8 cellular contexts compared by ENCODE assay signal in the genomic region with DNA sequence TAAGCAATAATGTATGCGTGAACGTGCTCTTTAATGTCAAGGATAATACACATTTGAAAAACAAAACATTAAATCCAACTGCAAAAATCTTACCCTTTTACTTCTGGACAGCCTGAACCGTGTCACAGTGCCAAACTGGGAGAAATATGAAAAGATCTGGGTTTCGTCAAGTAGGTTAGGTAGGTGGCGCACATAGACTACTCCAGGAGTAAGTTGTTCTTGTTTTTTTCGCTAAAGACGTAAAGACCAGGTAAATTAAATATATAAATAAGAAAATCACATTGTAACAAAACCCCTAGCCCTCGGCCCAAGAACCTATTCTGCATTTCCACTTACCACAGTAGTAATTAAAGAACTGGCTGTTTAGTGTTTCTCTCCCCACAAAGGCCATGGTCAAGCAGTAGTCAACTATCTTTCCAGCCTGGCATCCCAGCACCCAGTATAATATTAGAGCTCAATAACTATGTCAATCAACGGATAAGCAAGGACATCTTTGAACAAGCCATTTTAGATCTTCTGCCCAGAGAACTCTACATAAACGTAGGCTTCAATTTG. TPM values are rescaled to one million over a fixed set of nuclear protein-coding genes. Genes with fewer than 3 reads are reported as not detected.
DNase-seq lines count a peak whose midpoint lies in the region; ATAC-seq, FAIRE-seq and TF ChIP-seq lines count a peak whose summit lies in the region.

No MANE protein-coding gene starts in this region.

- no peak overlapping the region for H4K8ac ChIP-seq in mesenchymal stem cell (ENCODE audit: low read length)

- TF ChIP-seq CTCF in DOHH2 (IDR thresholded peaks at IDR 0.05; ENCODE audit: low read depth, low read length, poor library complexity, severe bottlenecking) = peak; percentile 39
- peak in 1 of 3 experiments; percentile 51; a peak in 2 of 6 replicates for TF ChIP-seq CTCF in K562 (IDR thresholded peaks at IDR 0.05 in 2 of 3, conservative IDR thresholded peaks at IDR 0.05 in 1 of 3; ENCODE audit: insufficient read depth in 2 of 3, low read depth in 1 of 3, low read length in 3 of 3)

- no peak overlapping the region for H3K23ac ChIP-seq in mesenchymal stem cell (ENCODE audit: low read length in 2 of 2)

- H3K4me3 ChIP-seq in DOHH2 (ENCODE audit: low read length) (peak overlapping the region; percentile 80), K562 (peak overlapping the region; percentile 92), mesenchymal stem cell (ENCODE audit: insufficient read depth in 1 of 2, low read depth in 1 of 2, low read length in 2 of 2) (peak overlapping the region in 1 of 2 experiments; percentile 94)

- peak; percentile 26 for FAIRE-seq in K562 (lab: Jason Lieb, UNC)

- H3K9me2 ChIP-seq in DOHH2 (replicated peaks; ENCODE audit: control insufficient read depth, low read length) = no peaks in the 10 kb centered on the region

- no peak overlapping the region for H4K91ac ChIP-seq in mesenchymal stem cell (ENCODE audit: low read length)

- H2BK12ac ChIP-seq in mesenchymal stem cell (ENCODE audit: low read length in 2 of 2) = no peak overlapping the region

- H3K79me2 ChIP-seq in DOHH2 (ENCODE audit: control insufficient read depth, low read length) = peaks cover 57% of the 10 kb centered on the region
- H3K79me2 ChIP-seq in K562 (ENCODE audit: control insufficient read depth, insufficient read depth, low read length) = peaks cover 45% of the 10 kb centered on the region

- H2AFZ ChIP-seq in K562 (ENCODE audit: low read depth, low read length) = peak overlapping the region; percentile 90; the same call in 1 of the 2 replicates
- no peak overlapping the region for H2AFZ ChIP-seq in mesenchymal stem cell (ENCODE audit: low read depth, low read length)

- no peak overlapping the region for H2BK15ac ChIP-seq in mesenchymal stem cell (ENCODE audit: low read depth, poor library complexity, severe bottlenecking)

- no peak overlapping the region for H2BK120ac ChIP-seq in mesenchymal stem cell (ENCODE audit: low read depth, low read length)

- no peak overlapping the region for H3K4ac ChIP-seq in mesenchymal stem cell (ENCODE audit: low read depth in 1 of 2, low read length in 2 of 2)

- H3K14ac ChIP-seq in mesenchymal stem cell (ENCODE audit: low read length in 2 of 2) = no peak overlapping the region

- no peaks in the 10 kb centered on the region for H3F3A ChIP-seq in DOHH2 (ENCODE audit: control insufficient read depth, insufficient read depth)

- H3K36me3 ChIP-seq in DOHH2 (ENCODE audit: control insufficient read depth, low read length) (peaks cover 58% of the 10 kb centered on the region), K562 (ENCODE audit: control insufficient read depth, insufficient read depth, low read length) (peaks cover 48% of the 10 kb centered on the region), mesenchymal stem cell (ENCODE audit: control insufficient read depth in 1 of 2, insufficient read depth in 2 of 2, low read depth in 1 of 2, low read length in 2 of 2) (peaks cover 22 to 38% of the 10 kb centered on the region in 2 experiments)

- no peaks in the 10 kb centered on the region for H3K9me1 ChIP-seq in K562 (ENCODE audit: control insufficient read depth, insufficient read depth, low read length)

- H3K9me3 ChIP-seq in DOHH2 (ENCODE audit: control insufficient read depth, insufficient read depth, low read length) (no peaks in the 10 kb centered on the region), K562 (replicated peaks; ENCODE audit: control insufficient read depth, insufficient read depth, low read depth, low read length) (no peaks in the 10 kb centered on the region), mesenchymal stem cell (ENCODE audit: control insufficient read depth, low read length) (no peaks in the 10 kb centered on the region)

- 1% methylated on average over 10 of the region's 10 CpGs for WGBS in K562 (ENCODE audit: insufficient coverage, low coverage, missing lambda C conversion rate)
- WGBS in mesenchymal stem cell = 38% methylated on average over 7 of the region's 10 CpGs

- H4K20me1 ChIP-seq in DOHH2 (ENCODE audit: control insufficient read depth, insufficient read depth, low read depth, low read length) (peaks cover 19% of the 10 kb centered on the region), K562 (replicated peaks; ENCODE audit: control insufficient read depth, insufficient read depth, low read length) (0 out of 2 replicates have a peak, but pooled peaks cover 3% of the 10 kb centered on the region)

- peak; percentile 37 for ATAC-seq in K562
- no peak for ATAC-seq in HG02763 (IDR thresholded peaks at IDR 0.05; ENCODE audit: unreplicated experiment)
- ATAC-seq in GM21447 (IDR thresholded peaks at IDR 0.05; ENCODE audit: unreplicated experiment) = no peak
- no peak for ATAC-seq in GM18505 (IDR thresholded peaks at IDR 0.05; ENCODE audit: unreplicated experiment)

- BruUV-seq in K562 (replicated peaks; lab: Mats Ljungman, UMichigan) = no TSS peak

- no peak overlapping the region for H2AK5ac ChIP-seq in mesenchymal stem cell (ENCODE audit: low read length, severe bottlenecking)

- H3K4me1 ChIP-seq in DOHH2 (ENCODE audit: control insufficient read depth, low read length) = peaks cover 19% of the 10 kb centered on the region
- peaks cover 0 to 15% of the 10 kb centered on the region in 2 experiments; a peak in 3 of 5 replicates for H3K4me1 ChIP-seq in K562 (replicated peaks in 1 of 2; ENCODE audit: control insufficient read depth in 2 of 2, insufficient read depth in 2 of 2, low read length in 2 of 2)
- peaks cover 5% of the 10 kb centered on the region for H3K4me1 ChIP-seq in mesenchymal stem cell (ENCODE audit: control insufficient read depth, insufficient read depth, low read depth, low read length)

- peak; percentile 34 to 44; a peak in 3 of 4 replicates for TF ChIP-seq RAD21 in K562 (CRISPR knock-in tag; conservative IDR thresholded peaks at IDR 0.05 in 1 of 2, IDR thresholded peaks at IDR 0.05 in 1 of 2)

- TF ChIP-seq POLR2A in K562 (conservative IDR thresholded peaks at IDR 0.05) (no peak), GM18505 (IDR thresholded peaks at IDR 0.05; ENCODE audit: borderline replicate concordance, extremely low read depth, insufficient read depth, insufficient read length) (no peak)

- CTCF ChIA-PET in K562 (lab: Yijun Ruan, JAX; ENCODE audit: low intra/inter-chr PET ratio) = no interaction called here

- no peak overlapping the region for H3K18ac ChIP-seq in mesenchymal stem cell (ENCODE audit: low read depth in 1 of 2, low read length in 2 of 2)

- intact Hi-C loops in K562 (cut with micrococcal nuclease) = loop anchor here (1.0 to 5.0 kb wide), 2 partner anchors 139 to 203 kb away; a partner anchor contains a TSS

- H2BK5ac ChIP-seq in mesenchymal stem cell (ENCODE audit: low read depth, low read length, poor library complexity, severe bottlenecking) = no peak overlapping the region

- peak; percentile 50 to 52 for DNase-seq in Kasumi-1 (lab: John Stamatoyannopoulos, UW)
- peak in 1 of 4 experiments; percentile 50 for DNase-seq in K562 (ENCODE audit: extremely low read depth in 1 of 4, low spot score in 3 of 4)
- peak; percentile 11 for DNase-seq in mesenchymal stem cell
- no peak for DNase-seq in MV-4-11 (lab: John Stamatoyannopoulos, UW)

- H3K79me1 ChIP-seq in mesenchymal stem cell (replicated peaks; ENCODE audit: low read length, poor library complexity, severe bottlenecking) = peaks cover 11% of the 10 kb centered on the region

- H3K27me3 ChIP-seq in DOHH2 (ENCODE audit: control insufficient read depth, low read length) (no peaks in the 10 kb centered on the region), K562 (ENCODE audit: control insufficient read depth in 2 of 2, insufficient read depth in 2 of 2, low read length in 2 of 2) (no peaks in the 10 kb centered on the region), mesenchymal stem cell (ENCODE audit: control insufficient read depth in 1 of 2, insufficient read depth in 1 of 2, low read length in 2 of 2) (peaks cover 0 to 3% of the 10 kb centered on the region in 2 experiments)

- H3K4me2 ChIP-seq in DOHH2 (ENCODE audit: low read length) (peak overlapping the region; percentile 66), K562 (ENCODE audit: insufficient read depth, low read length) (peak overlapping the region; percentile 89), mesenchymal stem cell (ENCODE audit: low read length, poor library complexity, severe bottlenecking) (peak overlapping the region; percentile 71)

- in situ Hi-C loops in K562 (cut with MboI) = no loop called here

- H3K27ac ChIP-seq in DOHH2 (ENCODE audit: low read depth, low read length) (peak overlapping the region; percentile 42), K562 (ENCODE audit: extremely low read depth, low read depth, low read length) (peak overlapping the region; percentile 81), mesenchymal stem cell (ENCODE audit: low read length, poor library complexity, severe bottlenecking) (no peak overlapping the region)

- POLR2A ChIA-PET in K562 (lab: Yijun Ruan, JAX) = interaction anchor here (0.6 to 1.7 kb wide), 2 partner anchors 10 to 204 kb away, joined by 3 to 14 read pairs; a partner anchor contains a TSS

- no peak for TF ChIP-seq EP300 in K562 (IDR thresholded peaks at IDR 0.05; ENCODE audit: low read length)

- H3K9ac ChIP-seq in K562 (ENCODE audit: insufficient read depth in 1 of 2, low read depth in 2 of 2, low read length in 2 of 2) (peak overlapping the region; percentile 46 to 97), mesenchymal stem cell (ENCODE audit: low read length) (peak overlapping the region; percentile 94)

RNA-seq across cellular contexts. Expression of a gene that starts 1.1 kb away (rescaled TPM):
- 40.5 and 65.8 TPM in 2 replicates for total RNA-seq in K562 (2011; cell fraction: chromatin; rRNA removed; ENCODE audit: low replicate concordance)
- total RNA-seq in K562 (2011; cell fraction: nucleolus; rRNA removed) = 24.2 and 27.4 TPM in 2 replicates
- total RNA-seq in K562 (2011; cell fraction: nucleoplasm; rRNA removed) = 31.9 and 45.0 TPM in 2 replicates
- total RNA-seq in K562 (2014; rRNA removed) (114 and 123 TPM in 2 replicates), K562 (2014; rRNA removed; fragmentation: Illumina TruSeq; extraction: Trizol) (183 and 218 TPM in 2 replicates), K562 (2015; rRNA removed; fragmentation: Illumina TruSeq; extraction: Trizol) (227 and 257 TPM in 2 replicates), K562 (2021) (126 and 136 TPM in 2 replicates)
- polyA plus RNA-seq in K562 (2011; rRNA removed) (39.6 and 60.2 TPM in 2 replicates), K562 (2014; fragmentation: Illumina TruSeq; extraction: Trizol) (237 and 426 TPM in 2 replicates), K562 (2014; fragmentation: Nextera tagmentation; extraction: Ambion mirVana) (100 to 1,000 TPM; 191 to 223 TPM), K562 (2014; rRNA removed) (92.9 and 137 TPM in 2 replicates)
- 11.3 and 24.4 TPM in 2 replicates for polyA plus RNA-seq in K562 (2011; cell fraction: cytosol; rRNA removed)
- 16.2 and 19.6 TPM in 2 replicates for polyA plus RNA-seq in K562 (2011; cell fraction: nucleus; rRNA removed)
- polyA plus RNA-seq in K562 (2012) = 60.1 and 72.9 TPM in 2 replicates
- polyA minus RNA-seq in K562 (2011; rRNA and poly(A)+ RNA removed) = 33.5 and 35.2 TPM in 2 replicates
- 14.6 and 19.8 TPM in 2 replicates for polyA minus RNA-seq in K562 (2011; cell fraction: cytosol; rRNA and poly(A)+ RNA removed)
- polyA minus RNA-seq in K562 (2011; cell fraction: nucleus; rRNA and poly(A)+ RNA removed) = 13.3 and 18.7 TPM in 2 replicates
- polyA plus RNA-seq in mesenchymal stem cell (2013, experiment 1 of 2) = 75.3 TPM
- polyA plus RNA-seq in mesenchymal stem cell (2013, experiment 2 of 2) = 68.7 TPM

RNA-seq across cellular contexts. Expression of a gene that starts 19.9 kb away (rescaled TPM):
- total RNA-seq in K562 (2011; cell fraction: chromatin; rRNA removed; ENCODE audit: low replicate concordance) = 34.6 and 59.5 TPM in 2 replicates
- total RNA-seq in K562 (2011; cell fraction: nucleolus; rRNA removed) = 27.5 and 32.0 TPM in 2 replicates
- 53.5 and 77.3 TPM in 2 replicates for total RNA-seq in K562 (2011; cell fraction: nucleoplasm; rRNA removed)
- total RNA-seq in K562 (2014; rRNA removed) = 61.1 and 63.2 TPM in 2 replicates
- total RNA-seq in K562 (2014; rRNA removed; fragmentation: Illumina TruSeq; extraction: Trizol) = 101 and 110 TPM in 2 replicates
- 82.8 and 87.0 TPM in 2 replicates for total RNA-seq in K562 (2015; rRNA removed; fragmentation: Illumina TruSeq; extraction: Trizol)
- 87.8 and 95.2 TPM in 2 replicates for total RNA-seq in K562 (2021)
- 83.7 and 128 TPM in 2 replicates for polyA plus RNA-seq in K562 (2011; rRNA removed)
- polyA plus RNA-seq in K562 (2011; cell fraction: cytosol; rRNA removed) = 34.8 and 62.7 TPM in 2 replicates
- polyA plus RNA-seq in K562 (2011; cell fraction: nucleus; rRNA removed) = 22.7 and 26.1 TPM in 2 replicates
- polyA plus RNA-seq in K562 (2012) = 56.1 and 70.2 TPM in 2 replicates
- polyA plus RNA-seq in K562 (2014; fragmentation: Illumina TruSeq; extraction: Trizol) = 74.5 and 79.4 TPM in 2 replicates
- 100 to 1,000 TPM; 142 to 152 TPM for polyA plus RNA-seq in K562 (2014; fragmentation: Nextera tagmentation; extraction: Ambion mirVana)
- 75.3 and 80.2 TPM in 2 replicates for polyA plus RNA-seq in K562 (2014; rRNA removed)
- polyA minus RNA-seq in K562 (2011; rRNA and poly(A)+ RNA removed) = 63.4 and 80.3 TPM in 2 replicates
- 63.1 and 65.4 TPM in 2 replicates for polyA minus RNA-seq in K562 (2011; cell fraction: cytosol; rRNA and poly(A)+ RNA removed)
- polyA minus RNA-seq in K562 (2011; cell fraction: nucleus; rRNA and poly(A)+ RNA removed) = 26.1 and 35.9 TPM in 2 replicates
- 28.6 TPM for polyA plus RNA-seq in mesenchymal stem cell (2013, experiment 1 of 2)
- 29.9 TPM for polyA plus RNA-seq in mesenchymal stem cell (2013, experiment 2 of 2)
